1 cellular context compared by ENCODE assay signal in the genomic region with DNA sequence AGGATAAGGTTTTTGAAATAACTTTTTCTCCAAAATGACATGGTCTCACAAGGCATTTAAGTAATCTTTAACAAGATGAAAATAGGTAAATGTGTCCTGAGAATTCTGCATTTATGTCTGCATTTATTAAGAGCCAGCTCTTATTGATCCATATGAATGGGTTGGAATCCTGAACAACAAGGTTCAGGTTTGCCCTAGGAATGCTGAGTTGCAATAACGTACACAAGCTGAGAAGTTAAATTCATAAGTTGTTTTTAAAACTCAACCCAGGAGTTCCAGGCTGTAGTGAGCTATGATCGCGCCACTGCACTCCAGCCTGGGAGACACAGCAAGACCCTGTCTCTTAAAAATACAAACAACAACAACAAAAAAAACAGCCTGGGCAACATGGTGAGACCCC.
TF ChIP-seq lines count a peak whose summit lies in the region.

No MANE protein-coding gene starts in this region.

TF ChIP-seq in K562, 482 proteins besides CTCF, POLR2A, EP300 and RAD21:
- TF ChIP-seq, protein P1, sequence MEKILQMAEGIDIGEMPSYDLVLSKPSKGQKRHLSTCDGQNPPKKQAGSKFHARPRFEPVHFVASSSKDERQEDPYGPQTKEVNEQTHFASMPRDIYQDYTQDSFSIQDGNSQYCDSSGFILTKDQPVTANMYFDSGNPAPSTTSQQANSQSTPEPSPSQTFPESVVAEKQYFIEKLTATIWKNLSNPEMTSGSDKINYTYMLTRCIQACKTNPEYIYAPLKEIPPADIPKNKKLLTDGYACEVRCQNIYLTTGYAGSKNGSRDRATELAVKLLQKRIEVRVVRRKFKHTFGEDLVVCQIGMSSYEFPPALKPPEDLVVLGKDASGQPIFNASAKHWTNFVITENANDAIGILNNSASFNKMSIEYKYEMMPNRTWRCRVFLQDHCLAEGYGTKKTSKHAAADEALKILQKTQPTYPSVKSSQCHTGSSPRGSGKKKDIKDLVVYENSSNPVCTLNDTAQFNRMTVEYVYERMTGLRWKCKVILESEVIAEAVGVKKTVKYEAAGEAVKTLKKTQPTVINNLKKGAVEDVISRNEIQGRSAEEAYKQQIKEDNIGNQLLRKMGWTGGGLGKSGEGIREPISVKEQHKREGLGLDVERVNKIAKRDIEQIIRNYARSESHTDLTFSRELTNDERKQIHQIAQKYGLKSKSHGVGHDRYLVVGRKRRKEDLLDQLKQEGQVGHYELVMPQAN (IDR thresholded peaks at IDR 0.05; ENCODE audit: borderline replicate concordance) = no peak
- TF ChIP-seq, protein P2, sequence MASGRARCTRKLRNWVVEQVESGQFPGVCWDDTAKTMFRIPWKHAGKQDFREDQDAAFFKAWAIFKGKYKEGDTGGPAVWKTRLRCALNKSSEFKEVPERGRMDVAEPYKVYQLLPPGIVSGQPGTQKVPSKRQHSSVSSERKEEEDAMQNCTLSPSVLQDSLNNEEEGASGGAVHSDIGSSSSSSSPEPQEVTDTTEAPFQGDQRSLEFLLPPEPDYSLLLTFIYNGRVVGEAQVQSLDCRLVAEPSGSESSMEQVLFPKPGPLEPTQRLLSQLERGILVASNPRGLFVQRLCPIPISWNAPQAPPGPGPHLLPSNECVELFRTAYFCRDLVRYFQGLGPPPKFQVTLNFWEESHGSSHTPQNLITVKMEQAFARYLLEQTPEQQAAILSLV (tag; IDR thresholded peaks at IDR 0.05) = no peak
- TF ChIP-seq MAFG (tag; conservative IDR thresholded peaks at IDR 0.05) (0 out of 2 replicates have a peak, but pooled peaks have one; percentile 35), C11orf30 (IDR thresholded peaks at IDR 0.05; ENCODE audit: low read depth) (peak; percentile 50; the same call in 1 of the 2 replicates)
